ENCODE assay signal across 14 cellular contexts in the genomic region with DNA sequence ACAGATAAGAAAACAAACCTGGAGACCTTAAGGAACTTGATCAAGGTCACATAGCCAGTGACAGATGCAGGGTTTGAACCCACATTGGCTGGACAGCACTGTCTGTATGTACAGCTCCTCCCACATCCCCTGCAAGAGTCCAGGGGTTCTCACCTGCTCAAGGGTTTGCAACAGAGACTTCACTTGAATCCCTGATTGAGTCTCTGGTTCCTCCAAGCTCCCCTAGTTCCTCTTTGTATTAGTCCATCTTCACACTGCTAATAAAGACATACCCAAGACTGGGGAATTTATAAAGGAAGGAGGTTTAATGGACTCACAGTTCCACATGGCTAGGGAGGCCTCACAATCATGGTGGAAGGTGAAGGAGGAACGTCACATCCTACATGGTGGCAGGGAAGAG.
DNase-seq lines count a peak whose midpoint lies in the region; ATAC-seq, FAIRE-seq and TF ChIP-seq lines count a peak whose summit lies in the region.
"Had no signal": no experiment of that assay in that cellular context is flagged by ENCODE, and none has a peak within 500 bp of the region (broad histone marks: within the 10 kb centered on the region; RNA-seq: fewer than 3 reads in every experiment).

No MANE protein-coding gene starts in this region.

- H3K36me3 ChIP-seq in GM12878 (ENCODE audit: control insufficient read depth in 2 of 2, insufficient read depth in 2 of 2, low read length in 1 of 2), result no peaks in the 10 kb centered on the region
- H3K36me3 ChIP-seq: MG63, spleen had no signal

- H3K4me2 ChIP-seq in GM12878 (ENCODE audit: control insufficient read depth, insufficient read depth), result peak overlapping the region; percentile 11

- RAD21 ChIA-PET in GM12878 (lab: Charles Lee; ENCODE audit: unreplicated experiment), result interaction anchor here (1.2 to 5.6 kb wide), 5 partner anchors 11 to 297 kb away, joined by 3 to 32 read pairs (median 3); no protein-coding TSS in a partner anchor

- no TSS peak for BruUV-seq in GM12878 (replicated peaks; lab: Mats Ljungman, UMichigan)

- no peak for TF ChIP-seq RAD21 in GM12878 (IDR thresholded peaks at IDR 0.05; ENCODE audit: insufficient read depth, low read depth, low read length)

- no peak for TF ChIP-seq POLR2A in GM12878 (IDR thresholded peaks at IDR 0.05; ENCODE audit: low read depth, low read length)

- H3K9me3 ChIP-seq in GM12878 (replicated peaks; ENCODE audit: control insufficient read depth, insufficient read depth, low read length), result peaks cover 3% of the 10 kb centered on the region; the same call in 2 of the 3 replicates
- H3K9me3 ChIP-seq: MG63 had no signal

- intact Hi-C loops in GM12878 (cut with micrococcal nuclease; ENCODE audit: unreplicated experiment), result loop anchor here (2.0 to 5.0 kb wide), 3 partner anchors 177 to 805 kb away; a partner anchor contains a TSS

- ATAC-seq in GM18907 (IDR thresholded peaks at IDR 0.05; ENCODE audit: unreplicated experiment), result peak; percentile 25
- ATAC-seq in GM21737 (IDR thresholded peaks at IDR 0.05; ENCODE audit: unreplicated experiment), result peak; percentile 16
- ATAC-seq in HG03378 (IDR thresholded peaks at IDR 0.05; ENCODE audit: unreplicated experiment), result peak; percentile 15
- ATAC-seq in GM12878, result peak; percentile 39

- H4K20me1 ChIP-seq in GM12878 (ENCODE audit: control insufficient read depth, insufficient read depth), result no peaks in the 10 kb centered on the region

- FAIRE-seq in GM12878 (lab: Jason Lieb, UNC), result no peak
- FAIRE-seq: H54 had no signal

- H3K9ac ChIP-seq in GM12878 (ENCODE audit: control insufficient read depth, insufficient read depth, low read length), result no peak overlapping the region

- in situ Hi-C loops in GM12878 (cut with MboI), result loop anchor here (5.0 to 10.0 kb wide), 2 partner anchors 287 to 805 kb away; no protein-coding TSS in a partner anchor

- SMC1A ChIA-PET in GM12878 (lab: Charles Lee; ENCODE audit: uncharacterized antibody, unreplicated experiment), result interaction anchor here (0.7 to 1.6 kb wide), 8 partner anchors 12 to 1040 kb away, joined by 3 to 6 read pairs (median 4); no protein-coding TSS in a partner anchor

- CTCF ChIA-PET in GM12878 (lab: Yijun Ruan, JAX), result interaction anchor here (0.8 to 6.2 kb wide), 10 partner anchors 12 to 860 kb away, joined by 3 to 39 read pairs (median 4); no protein-coding TSS in a partner anchor

- H3K79me2 ChIP-seq in GM12878 (ENCODE audit: control insufficient read depth, insufficient read depth, low read length), result no peaks in the 10 kb centered on the region

- TF ChIP-seq EP300 in GM12878 (IDR thresholded peaks at IDR 0.05; ENCODE audit: borderline replicate concordance in 1 of 2, control insufficient read depth in 1 of 2, low read depth in 2 of 2, low read length in 2 of 2), result no peak

- peaks cover 21% of the 10 kb centered on the region for H3K4me1 ChIP-seq in GM12878 (ENCODE audit: control insufficient read depth, insufficient read depth, low read length)

- WGBS in GM12878 (ENCODE audit: insufficient coverage, insufficient replicate concordance, low lambda C conversion rate, missing lambda C conversion rate), result 46% methylated on average over 1 of the region's 1 CpG

- POLR2A ChIA-PET in GM12878 (lab: Charles Lee), result no interaction called here

- H3K27ac ChIP-seq in GM12878 (ENCODE audit: control insufficient read depth, insufficient read depth), result peak overlapping the region; percentile 54
- H3K27ac ChIP-seq: dorsolateral prefrontal cortex had no signal

- H3K4me3 ChIP-seq in GM12878, result no peak overlapping the region
- H3K4me3 ChIP-seq: dorsolateral prefrontal cortex, lung, MG63 had no signal

- no peaks in the 10 kb centered on the region for H3K27me3 ChIP-seq in GM12878 (replicated peaks in 1 of 2; ENCODE audit: control insufficient read depth in 2 of 2, insufficient read depth in 2 of 2, low read length in 1 of 2)
- H3K27me3 ChIP-seq: spleen had no signal

- no peak overlapping the region; the same call in 1 of the 2 replicates for H2AFZ ChIP-seq in GM12878 (ENCODE audit: control insufficient read depth, low read depth, low read length)

- DNase-seq in GM12878 (ENCODE audit: low read depth, low spot score) (peak; percentile 36), NCI-H1092 (lab: John Stamatoyannopoulos, UW) (no peak), LoVo (ENCODE audit: low spot score) (no peak)
- DNase-seq in activated CD4-positive, CD25-positive, alpha-beta regulatory T cell (lab: John Stamatoyannopoulos, UW), result no peak
- DNase-seq: activated effector memory CD4-positive, alpha-beta T cell treated with Interleukin-2 at 50 U/mL for 16 hours; CD4-positive, alpha-beta memory T cell; MG63; spleen had no signal

- no peak for TF ChIP-seq CTCF in GM12878 (IDR thresholded peaks at IDR 0.05 in 2 of 3, conservative IDR thresholded peaks at IDR 0.05 in 1 of 3; ENCODE audit: control insufficient read depth in 2 of 3, extremely low read depth in 1 of 3, insufficient read depth in 1 of 3, low read depth in 3 of 3, low read length in 3 of 3)

TF ChIP-seq in GM12878, 131 proteins besides CTCF, POLR2A, EP300 and RAD21:
- TF ChIP-seq TBL1XR1 (IDR thresholded peaks at IDR 0.05; ENCODE audit: low read depth, low read length) (no peak), JUND (IDR thresholded peaks at IDR 0.05; ENCODE audit: low read depth, low read length) (no peak), KAT2A (conservative IDR thresholded peaks at IDR 0.05; ENCODE audit: control insufficient read depth, low read depth, low read length) (no peak), NRF1 (conservative IDR thresholded peaks at IDR 0.05; ENCODE audit: low read depth, low read length) (no peak), POLR2AphosphoS2 (IDR thresholded peaks at IDR 0.05; ENCODE audit: low read depth, low read length) (no peak)
- TF ChIP-seq, protein P1, sequence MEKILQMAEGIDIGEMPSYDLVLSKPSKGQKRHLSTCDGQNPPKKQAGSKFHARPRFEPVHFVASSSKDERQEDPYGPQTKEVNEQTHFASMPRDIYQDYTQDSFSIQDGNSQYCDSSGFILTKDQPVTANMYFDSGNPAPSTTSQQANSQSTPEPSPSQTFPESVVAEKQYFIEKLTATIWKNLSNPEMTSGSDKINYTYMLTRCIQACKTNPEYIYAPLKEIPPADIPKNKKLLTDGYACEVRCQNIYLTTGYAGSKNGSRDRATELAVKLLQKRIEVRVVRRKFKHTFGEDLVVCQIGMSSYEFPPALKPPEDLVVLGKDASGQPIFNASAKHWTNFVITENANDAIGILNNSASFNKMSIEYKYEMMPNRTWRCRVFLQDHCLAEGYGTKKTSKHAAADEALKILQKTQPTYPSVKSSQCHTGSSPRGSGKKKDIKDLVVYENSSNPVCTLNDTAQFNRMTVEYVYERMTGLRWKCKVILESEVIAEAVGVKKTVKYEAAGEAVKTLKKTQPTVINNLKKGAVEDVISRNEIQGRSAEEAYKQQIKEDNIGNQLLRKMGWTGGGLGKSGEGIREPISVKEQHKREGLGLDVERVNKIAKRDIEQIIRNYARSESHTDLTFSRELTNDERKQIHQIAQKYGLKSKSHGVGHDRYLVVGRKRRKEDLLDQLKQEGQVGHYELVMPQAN (conservative IDR thresholded peaks at IDR 0.05), result no peak
- TF ChIP-seq, protein P2, sequence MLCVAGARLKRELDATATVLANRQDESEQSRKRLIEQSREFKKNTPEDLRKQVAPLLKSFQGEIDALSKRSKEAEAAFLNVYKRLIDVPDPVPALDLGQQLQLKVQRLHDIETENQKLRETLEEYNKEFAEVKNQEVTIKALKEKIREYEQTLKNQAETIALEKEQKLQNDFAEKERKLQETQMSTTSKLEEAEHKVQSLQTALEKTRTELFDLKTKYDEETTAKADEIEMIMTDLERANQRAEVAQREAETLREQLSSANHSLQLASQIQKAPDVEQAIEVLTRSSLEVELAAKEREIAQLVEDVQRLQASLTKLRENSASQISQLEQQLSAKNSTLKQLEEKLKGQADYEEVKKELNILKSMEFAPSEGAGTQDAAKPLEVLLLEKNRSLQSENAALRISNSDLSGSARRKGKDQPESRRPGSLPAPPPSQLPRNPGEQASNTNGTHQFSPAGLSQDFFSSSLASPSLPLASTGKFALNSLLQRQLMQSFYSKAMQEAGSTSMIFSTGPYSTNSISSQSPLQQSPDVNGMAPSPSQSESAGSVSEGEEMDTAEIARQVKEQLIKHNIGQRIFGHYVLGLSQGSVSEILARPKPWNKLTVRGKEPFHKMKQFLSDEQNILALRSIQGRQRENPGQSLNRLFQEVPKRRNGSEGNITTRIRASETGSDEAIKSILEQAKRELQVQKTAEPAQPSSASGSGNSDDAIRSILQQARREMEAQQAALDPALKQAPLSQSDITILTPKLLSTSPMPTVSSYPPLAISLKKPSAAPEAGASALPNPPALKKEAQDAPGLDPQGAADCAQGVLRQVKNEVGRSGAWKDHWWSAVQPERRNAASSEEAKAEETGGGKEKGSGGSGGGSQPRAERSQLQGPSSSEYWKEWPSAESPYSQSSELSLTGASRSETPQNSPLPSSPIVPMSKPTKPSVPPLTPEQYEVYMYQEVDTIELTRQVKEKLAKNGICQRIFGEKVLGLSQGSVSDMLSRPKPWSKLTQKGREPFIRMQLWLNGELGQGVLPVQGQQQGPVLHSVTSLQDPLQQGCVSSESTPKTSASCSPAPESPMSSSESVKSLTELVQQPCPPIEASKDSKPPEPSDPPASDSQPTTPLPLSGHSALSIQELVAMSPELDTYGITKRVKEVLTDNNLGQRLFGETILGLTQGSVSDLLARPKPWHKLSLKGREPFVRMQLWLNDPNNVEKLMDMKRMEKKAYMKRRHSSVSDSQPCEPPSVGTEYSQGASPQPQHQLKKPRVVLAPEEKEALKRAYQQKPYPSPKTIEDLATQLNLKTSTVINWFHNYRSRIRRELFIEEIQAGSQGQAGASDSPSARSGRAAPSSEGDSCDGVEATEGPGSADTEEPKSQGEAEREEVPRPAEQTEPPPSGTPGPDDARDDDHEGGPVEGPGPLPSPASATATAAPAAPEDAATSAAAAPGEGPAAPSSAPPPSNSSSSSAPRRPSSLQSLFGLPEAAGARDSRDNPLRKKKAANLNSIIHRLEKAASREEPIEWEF (IDR thresholded peaks at IDR 0.05; ENCODE audit: insufficient replicate concordance, low read depth, low read length), result no peak
TF ChIP-seq in GM12878: peak in this region for 0.
